14 cellular contexts compared by ENCODE assay signal in the genomic region with DNA sequence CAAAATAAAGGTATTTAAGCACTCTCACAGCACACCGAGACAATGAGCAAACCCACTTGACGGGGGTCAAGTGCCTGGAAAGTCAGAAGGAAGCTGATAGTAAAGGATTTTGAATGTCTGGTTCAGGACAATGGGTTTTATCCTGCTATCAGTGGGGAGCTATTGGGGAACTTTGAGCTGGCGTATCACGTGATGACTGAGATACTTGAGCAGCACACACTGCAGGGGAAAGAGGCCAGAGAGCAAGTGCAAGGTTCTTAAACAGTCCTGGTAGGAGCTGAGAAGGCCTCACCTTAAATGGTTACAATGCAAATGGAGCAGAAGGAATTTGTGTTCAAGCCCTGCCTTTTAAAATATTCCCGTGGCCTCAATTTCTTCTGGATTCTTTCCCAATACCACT.
"Had no signal": no experiment of that assay in that cellular context is flagged by ENCODE, and none has a peak within 500 bp of the region (broad histone marks: within the 10 kb centered on the region; RNA-seq: fewer than 3 reads in every experiment).

No MANE protein-coding gene starts in this region.

- H3K27ac ChIP-seq: brain microvascular endothelial cell, suprapubic skin had no signal

- H3K36me3 ChIP-seq: brain microvascular endothelial cell, suprapubic skin had no signal

- H3K27me3 ChIP-seq: brain microvascular endothelial cell, suprapubic skin had no signal

- H3K4me3 ChIP-seq: lung, suprapubic skin had no signal

- ATAC-seq: esophagus mucosa; stimulated activated naive CD8-positive, alpha-beta T cell treated with anti-CD3 and anti-CD28 coated beads, Interleukin-15, amount 100 ng/mL, for 72 hours had no signal

- DNase-seq: activated B cell treated with CpG ODN at 0.5 μM for 24 hours; activated CD4-positive, alpha-beta memory T cell treated with anti-CD3 and anti-CD28 coated beads for 36 hours; activated CD4-positive, alpha-beta T cell treated with anti-CD3 and anti-CD28 coated beads for 4 hours; activated naive CD4-positive, alpha-beta T cell treated with anti-CD3 and anti-CD28 coated beads for 36 hours; activated T-cell treated with anti-CD3 and anti-CD28 coated beads, Interleukin-2, amount 50 U/mL, for 1 hour; brain microvascular endothelial cell; cortex of kidney; effector CD4-positive, alpha-beta T cell; left cardiac atrium; midbrain; stimulated activated naive CD8-positive, alpha-beta T cell treated with anti-CD3 and anti-CD28 coated beads, Interleukin-15, amount 100 ng/mL, for 72 hours had no signal
